ENCODE assay signal across 1 cellular context in genomic region chr9:130110166-130110565, GRCh38.
TF ChIP-seq lines count a peak whose summit lies in the region.

No MANE protein-coding gene starts in this region.

TF ChIP-seq in H1, 55 proteins besides CTCF, POLR2A, EP300 and RAD21:
- TF ChIP-seq NANOG (IDR thresholded peaks at IDR 0.05; ENCODE audit: insufficient read depth, low read depth, low read length, poor library complexity, severe bottlenecking) = no peak
- TF ChIP-seq YY1 (IDR thresholded peaks at IDR 0.05; ENCODE audit: low read depth, low read length) = no peak; the same call in 1 of the 2 replicates
TF ChIP-seq in H1: peak in this region for 0.
